Comparison of ENCODE assay signal across 17 cellular contexts in the genomic region with DNA sequence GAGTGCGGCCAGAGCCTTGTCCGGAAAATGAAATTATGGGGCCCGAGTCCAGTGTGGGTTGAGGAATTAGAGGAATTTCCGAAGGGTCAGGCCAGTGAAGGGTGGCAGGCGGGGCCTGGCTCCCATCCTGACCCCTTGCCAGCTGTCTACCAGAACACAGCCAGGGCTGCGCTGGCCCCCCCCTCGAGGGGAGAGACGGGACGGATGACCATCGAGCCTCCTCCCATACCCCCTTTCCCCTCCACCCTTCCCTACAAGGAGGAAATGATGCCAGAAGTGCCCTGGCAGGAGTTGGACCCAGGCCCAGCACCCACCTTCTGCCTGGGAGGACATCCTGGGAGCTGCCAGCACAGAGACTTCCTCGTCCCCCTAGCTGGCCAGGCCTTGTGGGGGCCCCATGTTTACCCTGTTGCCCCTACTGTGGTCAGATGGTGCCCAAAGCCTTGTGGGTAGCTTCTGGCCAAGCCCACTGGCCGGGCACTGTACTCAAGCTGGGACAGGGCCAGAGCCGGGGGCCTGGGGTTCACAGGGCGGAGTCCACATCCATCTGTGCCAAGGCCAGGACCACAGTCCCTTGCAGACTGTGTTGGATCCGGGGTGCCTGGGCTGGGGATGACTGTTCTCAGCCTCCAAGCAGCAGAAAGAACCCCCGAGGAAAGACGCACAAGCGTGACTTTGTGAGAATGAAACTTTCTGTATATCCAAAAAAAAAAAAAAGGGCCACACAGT. TPM values are rescaled to one million over a fixed set of nuclear protein-coding genes. Genes with fewer than 3 reads are reported as not detected.
DNase-seq lines count a peak whose midpoint lies in the region; FAIRE-seq and TF ChIP-seq lines count a peak whose summit lies in the region.
"Had no signal": no experiment of that assay in that cellular context is flagged by ENCODE, and none has a peak within 500 bp of the region (broad histone marks: within the 10 kb centered on the region; RNA-seq: fewer than 3 reads in every experiment).

No MANE protein-coding gene starts in this region.

- no peak overlapping the region for H3K4me3 Mint-ChIP-seq in chondrocyte (ENCODE audit: unreplicated experiment)
- H3K4me3 Mint-ChIP-seq in Calu3 (ENCODE audit: low read depth, unreplicated experiment), result no peak overlapping the region
- H3K4me3 Mint-ChIP-seq: natural killer cell treated with Interleukin-12 subunit alpha and Interleukin-12 subunit beta and Interleukin-15 and Interleukin-18, amount 100 ng/mL, for 72 hours; stimulated activated naive CD8-positive, alpha-beta T cell treated with anti-CD3 and anti-CD28 coated beads, Interleukin-15, amount 100 ng/mL, for 72 hours had no signal

- TF ChIP-seq EP300 in stomach (IDR thresholded peaks at IDR 0.05), result no peak

- CTCF ChIA-PET in Calu3 (lab: Charles Lee), result interaction anchor here (0.6 kb wide), 1 partner anchor 1014 kb away, joined by 3 read pairs; no protein-coding TSS in a partner anchor

- FAIRE-seq in kidney (lab: Jason Lieb, UNC), result no peak
- FAIRE-seq: keratinocyte, TTC549 had no signal

- DNase-seq in AG20443 (ENCODE audit: low spot score), result peak; percentile 65
- DNase-seq in chondrocyte (ENCODE audit: low spot score), result peak; percentile 80
- DNase-seq in kidney, result peak; percentile 92
- no peak for DNase-seq in stomach
- no peak for DNase-seq in COR-L47 (lab: John Stamatoyannopoulos, UW)
- no peak for DNase-seq in NCI-H1092 (lab: John Stamatoyannopoulos, UW)
- no peak for DNase-seq in NCI-H2107 treated with DMSO at 0.1 percent for 48 hours (lab: John Stamatoyannopoulos, UW; ENCODE audit: unreplicated experiment)
- DNase-seq in Calu3, result no peak
- DNase-seq: activated effector memory CD4-positive, alpha-beta T cell treated with anti-CD3 and anti-CD28 coated beads, Interleukin-2, amount 50 U/mL, for 16 hours; brain microvascular endothelial cell; DMS79 treated with DMSO at 0.1 percent for 48 hours; NCI-H1048; NCI-H446 treated with DMSO at 0.1 percent for 48 hours; stimulated activated naive CD8-positive, alpha-beta T cell treated with anti-CD3 and anti-CD28 coated beads, Interleukin-15, amount 100 ng/mL, for 72 hours had no signal

- TF ChIP-seq POLR2A in stomach (IDR thresholded peaks at IDR 0.05), result no peak

- 72 to 75% (median 74%) methylated on average over 16 to 18 of the region's 18 CpGs for WGBS in stomach, 5 donors

- H3K9me3 Mint-ChIP-seq in chondrocyte (ENCODE audit: low read depth), result no peaks in the 10 kb centered on the region
- no peaks in the 10 kb centered on the region for H3K9me3 Mint-ChIP-seq in Calu3 (ENCODE audit: low read depth, unreplicated experiment)
- H3K9me3 Mint-ChIP-seq: natural killer cell treated with Interleukin-12 subunit alpha and Interleukin-12 subunit beta and Interleukin-15 and Interleukin-18, amount 100 ng/mL, for 72 hours; stimulated activated naive CD8-positive, alpha-beta T cell treated with anti-CD3 and anti-CD28 coated beads, Interleukin-15, amount 100 ng/mL, for 72 hours had no signal

- H3K27ac Mint-ChIP-seq in chondrocyte (ENCODE audit: unreplicated experiment) (peak overlapping the region; percentile 45), Calu3 (ENCODE audit: unreplicated experiment) (no peak overlapping the region)
- H3K27ac Mint-ChIP-seq: natural killer cell treated with Interleukin-12 subunit alpha and Interleukin-12 subunit beta and Interleukin-15 and Interleukin-18, amount 100 ng/mL, for 72 hours; stimulated activated naive CD8-positive, alpha-beta T cell treated with anti-CD3 and anti-CD28 coated beads, Interleukin-15, amount 100 ng/mL, for 72 hours had no signal

- no TSS peak for BruUV-seq in Calu3 (replicated peaks; lab: Mats Ljungman, UMichigan)

- TF ChIP-seq CTCF in chondrocyte (IDR thresholded peaks at IDR 0.05) (no peak), kidney (IDR thresholded peaks at IDR 0.05; ENCODE audit: borderline replicate concordance, extremely low read depth, insufficient read depth) (no peak), stomach (IDR thresholded peaks at IDR 0.05) (no peak), Calu3 (IDR thresholded peaks at IDR 0.05; ENCODE audit: unreplicated experiment) (no peak)

- intact Hi-C loops in kidney (cut with DNase I) (no loop called here), stomach (cut with DNase I; ENCODE audit: low total_unique reads) (no loop called here), Calu3 (cut with micrococcal nuclease; ENCODE audit: unreplicated experiment) (no loop called here)

- H3K27me3 Mint-ChIP-seq in chondrocyte (ENCODE audit: low read depth) (no peaks in the 10 kb centered on the region), Calu3 (ENCODE audit: unreplicated experiment) (no peaks in the 10 kb centered on the region)
- H3K27me3 Mint-ChIP-seq: natural killer cell treated with Interleukin-12 subunit alpha and Interleukin-12 subunit beta and Interleukin-15 and Interleukin-18, amount 100 ng/mL, for 72 hours; stimulated activated naive CD8-positive, alpha-beta T cell treated with anti-CD3 and anti-CD28 coated beads, Interleukin-15, amount 100 ng/mL, for 72 hours had no signal

- H3K9me3 ChIP-seq in kidney (ENCODE audit: control insufficient read depth in 1 of 2, low read length in 2 of 2) (no peaks in the 10 kb centered on the region), stomach (no peaks in the 10 kb centered on the region)

- no peak overlapping the region for H3K4me3 ChIP-seq in kidney (ENCODE audit: low read length in 2 of 2)
- H3K4me3 ChIP-seq in stomach, result no peak overlapping the region

- H3K4me1 ChIP-seq in kidney (ENCODE audit: control insufficient read depth in 1 of 2, insufficient read depth in 1 of 2, low read depth in 1 of 2, low read length in 2 of 2), result peaks cover 13 to 32% of the 10 kb centered on the region in 2 donors
- peaks cover 0 to 55% (median 16%) of the 10 kb centered on the region in 4 donors for H3K4me1 ChIP-seq in stomach

- H3K36me3 ChIP-seq in kidney (ENCODE audit: control insufficient read depth in 1 of 2, insufficient read depth in 2 of 2, low read length in 2 of 2) (no peaks in the 10 kb centered on the region), stomach (no peaks in the 10 kb centered on the region)
- H3K36me3 ChIP-seq: brain microvascular endothelial cell had no signal

- no peaks in the 10 kb centered on the region for H3K27me3 ChIP-seq in stomach

- H3K4me1 Mint-ChIP-seq in chondrocyte (ENCODE audit: low read depth) (peaks cover 44% of the 10 kb centered on the region), Calu3 (ENCODE audit: low read depth, unreplicated experiment) (no peaks in the 10 kb centered on the region)
- H3K4me1 Mint-ChIP-seq: stimulated activated naive CD8-positive, alpha-beta T cell treated with anti-CD3 and anti-CD28 coated beads, Interleukin-15, amount 100 ng/mL, for 72 hours had no signal

- no peak overlapping the region for H3K9ac ChIP-seq in kidney (ENCODE audit: low read length in 2 of 2)

- H3K36me3 Mint-ChIP-seq in chondrocyte (ENCODE audit: low read depth) (no peaks in the 10 kb centered on the region), Calu3 (ENCODE audit: insufficient read depth, unreplicated experiment) (no peaks in the 10 kb centered on the region)
- H3K36me3 Mint-ChIP-seq: natural killer cell treated with Interleukin-12 subunit alpha and Interleukin-12 subunit beta and Interleukin-15 and Interleukin-18, amount 100 ng/mL, for 72 hours had no signal

- H3K27ac ChIP-seq in kidney (ENCODE audit: low read depth in 2 of 2, low read length in 2 of 2) (peak overlapping the region; percentile 76 to 77), stomach (peak overlapping the region in 4 of 5 donors; percentile 26 to 65 (median 54))
- H3K27ac ChIP-seq: brain microvascular endothelial cell had no signal

RNA-seq across cellular contexts. Expression of a gene that starts 20.8 kb away (rescaled TPM):
- total RNA-seq in chondrocyte, result 15.2 to 24.2 TPM (median 21.5 TPM) in 3 replicates
- 21.9 TPM for total RNA-seq in kidney
- polyA plus RNA-seq in kidney (ENCODE audit: insufficient read depth, low read depth, low replicate concordance), result 16.0 TPM
- total RNA-seq in stomach, result 10 to 100 TPM; 11.2 to 51.3 (median 27.8) TPM
- polyA plus RNA-seq in stomach, result 10 to 100 TPM in 2 of 3 donors, 1 to 10 TPM in 1; 3.5 to 15.4 (median 10.2) TPM
- 19.7 and 21.7 TPM in 2 replicates for total RNA-seq in Calu3 (2022)

RNA-seq across cellular contexts. Expression of a gene that starts 25.1 kb away (rescaled TPM):
- total RNA-seq in chondrocyte, result 21.7 to 30.4 TPM (median 30.1 TPM) in 3 replicates
- total RNA-seq in kidney, result 27.7 TPM
- 37.3 TPM for polyA plus RNA-seq in kidney (ENCODE audit: insufficient read depth, low read depth, low replicate concordance)
- total RNA-seq in stomach, result 10 to 100 TPM; 18.1 to 38.8 (median 27.2) TPM
- 10 to 100 TPM; 13.8 to 37.7 (median 26.0) TPM for polyA plus RNA-seq in stomach
- total RNA-seq in Calu3 (2022), result 33.5 and 41.4 TPM in 2 replicates

RNA-seq across cellular contexts. Expression of a gene that starts 54.2 kb away (rescaled TPM):
- total RNA-seq in chondrocyte (12.5 to 15.8 TPM (median 14.1 TPM) in 3 replicates), kidney (28.6 TPM), stomach (10 to 100 TPM in 4 of 5 donors, 1 to 10 TPM in 1; 6.4 to 59.4 (median 25.3) TPM), Calu3 (2022) (33.7 and 36.3 TPM in 2 replicates)
- polyA plus RNA-seq in kidney (ENCODE audit: insufficient read depth, low read depth, low replicate concordance) (50.6 TPM), stomach (10 to 100 TPM; 35.1 to 69.5 (median 57.7) TPM)

RNA-seq across cellular contexts. Expression of a gene that starts 54.2 kb away (rescaled TPM):
- total RNA-seq in chondrocyte (66.6 to 186 TPM (median 177 TPM) in 3 replicates), kidney (118 TPM), stomach (100 to 1,000 TPM in 2 of 5 donors, 10 to 100 TPM in 3; 25.1 to 137 (median 87.9) TPM), Calu3 (2022) (165 and 170 TPM in 2 replicates)
- polyA plus RNA-seq in kidney (ENCODE audit: insufficient read depth, low read depth, low replicate concordance) (244 TPM), stomach (100 to 1,000 TPM; 103 to 174 (median 103) TPM)

Comparison
In these comparisons a context has a peak if more than half of its experiments do, and no peak if none do; other contexts are left out.
1. DNase-seq: peak in AG20443 (single experiment), chondrocyte (single experiment) and kidney (single experiment); none in stomach (single experiment), COR-L47 (single experiment), NCI-H1092 (single experiment), NCI-H2107 treated with DMSO at 0.1 percent for 48 hours (single experiment) and Calu3 (single experiment).